ENCODE assay signal across 8 cellular contexts in genomic region chr16:77236063-77236511, GRCh38. TPM values are rescaled to one million over a fixed set of nuclear protein-coding genes. Genes with fewer than 3 reads are reported as not detected.
DNase-seq lines count a peak whose midpoint lies in the region; ATAC-seq, FAIRE-seq and TF ChIP-seq lines count a peak whose summit lies in the region.

No MANE protein-coding gene starts in this region.

- H3K27ac ChIP-seq in gastroesophageal sphincter, result no peak overlapping the region
- H3K27ac ChIP-seq in pancreas, result no peak overlapping the region
- H3K27ac ChIP-seq in tibial artery, result no peak overlapping the region

- TF ChIP-seq CTCF in gastroesophageal sphincter (IDR thresholded peaks at IDR 0.05), result peak; percentile 71 to 99 (median 96)
- TF ChIP-seq CTCF in pancreas (IDR thresholded peaks at IDR 0.05), result peak; percentile 97 to 99 (median 99)
- TF ChIP-seq CTCF in tibial artery (IDR thresholded peaks at IDR 0.05), result peak; percentile 98

- H3K9me3 ChIP-seq in MG63 (no peaks in the 10 kb centered on the region), gastroesophageal sphincter (no peaks in the 10 kb centered on the region), pancreas (no peaks in the 10 kb centered on the region), tibial artery (no peaks in the 10 kb centered on the region)

- no peak for TF ChIP-seq POLR2A in gastroesophageal sphincter (IDR thresholded peaks at IDR 0.05)

- intact Hi-C loops in pancreas (cut with DNase I) (loop anchor here (2.0 to 5.0 kb wide), 2 partner anchors 346 to 347 kb away; no protein-coding TSS in a partner anchor), tibial artery (cut with DNase I; ENCODE audit: low total_unique reads) (loop anchor here (5.0 to 10.0 kb wide), 2 partner anchors 351 to 429 kb away; no protein-coding TSS in a partner anchor)

- DNase-seq in GM04504 (ENCODE audit: low read depth) (peak; percentile 55), HCEC 1CT (peak; percentile 67), MG63 (peak; percentile 50), SHP77 treated with DMSO at 0.1 percent for 48 hours (lab: John Stamatoyannopoulos, UW) (peak; percentile 66), activated gamma-delta T cell (lab: John Stamatoyannopoulos, UW) (peak; percentile 42), pancreas (peak; percentile 75 to 97 (median 90)), tibial artery (peak; percentile 76 to 85)

- H3K4me3 ChIP-seq in MG63 (no peak overlapping the region), gastroesophageal sphincter (no peak overlapping the region), pancreas (no peak overlapping the region), tibial artery (no peak overlapping the region)

- H3K36me3 ChIP-seq in MG63, result no peaks in the 10 kb centered on the region
- H3K36me3 ChIP-seq in gastroesophageal sphincter, result no peaks in the 10 kb centered on the region
- no peaks in the 10 kb centered on the region for H3K36me3 ChIP-seq in pancreas
- H3K36me3 ChIP-seq in tibial artery, result no peaks in the 10 kb centered on the region

- TF ChIP-seq EP300 in gastroesophageal sphincter (IDR thresholded peaks at IDR 0.05), result no peak

- FAIRE-seq in pancreas (lab: Jason Lieb, UNC), result no peak

- 0% methylated on average over 5 to 10 of the region's 21 CpGs for WGBS in gastroesophageal sphincter (ENCODE audit: low coverage in 1 of 2), 2 donors
- WGBS in pancreas, 2 donors, result 1% methylated on average over 21 of the region's 21 CpGs

- peaks cover 0 to 7% (median 0%) of the 10 kb centered on the region in 3 donors for H3K4me1 ChIP-seq in gastroesophageal sphincter
- H3K4me1 ChIP-seq in pancreas, result no peaks in the 10 kb centered on the region
- H3K4me1 ChIP-seq in tibial artery, result no peaks in the 10 kb centered on the region

- no peaks in the 10 kb centered on the region for H3K27me3 ChIP-seq in MG63
- H3K27me3 ChIP-seq in gastroesophageal sphincter, result peaks cover 34% of the 10 kb centered on the region
- peaks cover 0 to 8% (median 0%) of the 10 kb centered on the region in 4 donors for H3K27me3 ChIP-seq in pancreas
- H3K27me3 ChIP-seq in tibial artery, result peaks cover 0 to 14% of the 10 kb centered on the region in 2 donors

- ATAC-seq in gastroesophageal sphincter (peak; percentile 96), pancreas (peak; percentile 97 to 100 (median 100))

RNA-seq across cellular contexts. Expression of gene SYCE1L, which starts 36.9 kb away (rescaled TPM):
- total RNA-seq in MG63 (2014; rRNA removed; shearing (Covaris generic); ENCODE audit: low replicate concordance), result not detected in 2 replicates
- total RNA-seq in gastroesophageal sphincter (1 to 10 TPM in 2 of 4 donors, under 1 TPM in 1, not detected in 1; 0.67 to 2.6 (median 1.2) TPM), pancreas (1 to 10 TPM in 5 of 6 donors, under 1 TPM in 1; 0.52 to 3.6 (median 3.1) TPM)
- polyA plus RNA-seq in pancreas, result 1 to 10 TPM; 4.3 to 8.2 TPM

RNA-seq across cellular contexts. Expression of gene MON1B, which starts 45.1 kb away (rescaled TPM):
- 1.8 and 3.3 TPM in 2 replicates for total RNA-seq in MG63 (2014; rRNA removed; shearing (Covaris generic); ENCODE audit: low replicate concordance)
- total RNA-seq in gastroesophageal sphincter, result 10 to 100 TPM; 19.1 to 26.1 (median 23.3) TPM
- total RNA-seq in pancreas, result 10 to 100 TPM; 16.7 to 35.9 (median 23.8) TPM
- polyA plus RNA-seq in pancreas, result 10 to 100 TPM; 14.8 to 17.9 TPM
